Comparison of ENCODE assay signal across 8 cellular contexts in the genomic region with DNA sequence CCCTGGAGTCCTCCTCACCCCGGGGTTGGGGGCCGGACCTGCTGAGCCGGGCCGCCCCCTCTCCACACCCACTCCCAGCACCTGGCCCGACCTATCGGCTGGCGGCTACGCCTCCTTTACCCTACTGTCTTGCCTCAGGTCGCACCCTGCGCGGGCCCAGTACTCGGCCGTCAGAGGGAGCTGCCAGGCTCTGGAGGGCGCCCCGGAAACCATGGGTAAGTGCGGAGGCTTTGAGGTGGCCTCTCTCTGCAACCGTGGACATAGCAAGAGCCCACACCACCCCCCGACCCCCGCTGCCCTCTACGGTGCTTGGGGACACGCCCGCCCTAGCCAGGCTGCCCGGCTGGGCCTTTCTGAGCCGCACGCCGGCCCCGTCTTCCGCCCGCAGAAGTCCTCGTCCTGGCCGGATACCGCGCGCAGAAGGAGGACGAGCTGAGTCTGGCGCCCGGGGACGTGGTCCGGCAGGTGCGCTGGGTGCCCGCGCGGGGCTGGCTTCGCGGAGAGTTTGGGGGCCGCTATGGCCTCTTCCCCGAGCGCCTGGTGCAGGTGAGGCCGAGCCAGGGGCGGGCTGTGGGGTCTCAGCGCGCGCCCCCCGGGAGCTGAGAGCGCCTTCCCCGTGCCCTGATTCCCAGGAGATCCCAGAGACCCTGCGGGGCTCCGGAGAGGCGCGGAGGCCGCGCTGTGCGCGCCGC. TPM values are rescaled to one million over a fixed set of nuclear protein-coding genes. Genes with fewer than 3 reads are reported as not detected.
A peak's percentile ranks its signal among the peaks of the same experiment; 100 is the strongest.
DNase-seq lines count a peak whose midpoint lies in the region; ATAC-seq and TF ChIP-seq lines count a peak whose summit lies in the region.

A gene (plus strand): TSS at position 159 of the 692 bp plus-strand sequence. CDS start 53 bp downstream, at position 212.

- H3K79me2 ChIP-seq in MM.1S (ENCODE audit: low read length): no peaks in the 10 kb centered on the region

- peak within 1 kb of the TSS; percentile 95 for H3K27ac Mint-ChIP-seq in activated CD4-positive, alpha-beta T cell treated with anti-CD3 and anti-CD28 coated beads, Interleukin-2, amount 10 ng/mL, durations not matched to agents 24 days and 14 days
- H3K27ac Mint-ChIP-seq in endodermal cell (peak within 1 kb of the TSS; percentile 87), naive B cell (peak within 1 kb of the TSS; percentile 29 to 97 (median 90))

- H3K36me3 ChIP-seq in HAP-1 (replicated peaks): peaks cover 27% of the 10 kb centered on the region
- H3K36me3 ChIP-seq in MM.1S (replicated peaks; ENCODE audit: insufficient read depth, low read length): peaks cover 7% of the 10 kb centered on the region; the same call in 1 of the 2 replicates
- peaks cover 39% of the 10 kb centered on the region for H3K36me3 ChIP-seq in endodermal cell (ENCODE audit: control insufficient read depth, insufficient read depth, low read length)

- no peaks in the 10 kb centered on the region for H3K9me3 ChIP-seq in HAP-1
- no peaks in the 10 kb centered on the region for H3K9me3 ChIP-seq in MM.1S (replicated peaks; ENCODE audit: insufficient read depth, low read length)
- no peaks in the 10 kb centered on the region for H3K9me3 ChIP-seq in endodermal cell (ENCODE audit: control insufficient read depth, low read length)

- H2AFZ ChIP-seq in MM.1S (ENCODE audit: low read length): peak within 1 kb of the TSS; percentile 77

- no peaks in the 10 kb centered on the region for H3K27me3 Mint-ChIP-seq in activated CD4-positive, alpha-beta T cell treated with anti-CD3 and anti-CD28 coated beads, Interleukin-2, amount 10 ng/mL, durations not matched to agents 24 days and 14 days
- peaks cover 2% of the 10 kb centered on the region for H3K27me3 Mint-ChIP-seq in endodermal cell (ENCODE audit: insufficient read depth)
- no peaks in the 10 kb centered on the region for H3K27me3 Mint-ChIP-seq in naive B cell

- H3K9ac ChIP-seq in MM.1S (ENCODE audit: low read length) (peak within 1 kb of the TSS; percentile 55; the same call in 1 of the 2 replicates), endodermal cell (ENCODE audit: extremely low read depth, low read length, poor library complexity, severe bottlenecking) (peak within 1 kb of the TSS; percentile 41)

- in situ Hi-C loops in HAP-1 (cut with MboI; ENCODE audit: low sequenced_read_pairs): no loop called here

- intact Hi-C loops in activated CD4-positive, alpha-beta T cell treated with anti-CD3 and anti-CD28 coated beads, Interleukin-2, amount 10 ng/mL, durations not matched to agents 24 days and 14 days (cut with micrococcal nuclease): loop anchor here (5.0 kb wide), 4 partner anchors 61 to 116 kb away; a partner anchor contains a TSS

- peaks cover 45% of the 10 kb centered on the region for H3K36me3 Mint-ChIP-seq in activated CD4-positive, alpha-beta T cell treated with anti-CD3 and anti-CD28 coated beads, Interleukin-2, amount 10 ng/mL, durations not matched to agents 24 days and 14 days (ENCODE audit: low read depth)
- H3K36me3 Mint-ChIP-seq in endodermal cell (ENCODE audit: low read depth) (peaks cover 50% of the 10 kb centered on the region), naive B cell (peaks cover 4 to 11% of the 10 kb centered on the region in 2 donors)

- H3F3A ChIP-seq in MM.1S (ENCODE audit: insufficient read depth, low read length): no peaks in the 10 kb centered on the region; the same call in 1 of the 2 replicates

- peaks cover 43% of the 10 kb centered on the region for H3K4me1 Mint-ChIP-seq in activated CD4-positive, alpha-beta T cell treated with anti-CD3 and anti-CD28 coated beads, Interleukin-2, amount 10 ng/mL, durations not matched to agents 24 days and 14 days
- H3K4me1 Mint-ChIP-seq in endodermal cell (peaks cover 16% of the 10 kb centered on the region), naive B cell (peaks cover 20 to 38% (median 31%) of the 10 kb centered on the region in 3 donors)

- peaks cover 10% of the 10 kb centered on the region; the same call in 1 of the 2 replicates for H3K4me1 ChIP-seq in HAP-1
- no peaks in the 10 kb centered on the region for H3K4me1 ChIP-seq in MM.1S (ENCODE audit: low read length)
- peaks cover 19% of the 10 kb centered on the region for H3K4me1 ChIP-seq in endodermal cell (ENCODE audit: control insufficient read depth, insufficient read depth, low read length)

- peak in 1 of 2 experiments; percentile 46 for DNase-seq in HAP-1 (ENCODE audit: low spot score in 2 of 2)
- peak; percentile 42 for DNase-seq in MM.1S
- DNase-seq in activated CD4-positive, alpha-beta T cell treated with anti-CD3 and anti-CD28 coated beads, Interleukin-2, amount 10 ng/mL, durations not matched to agents 24 days and 14 days: peak; percentile 84
- peak; percentile 93 for DNase-seq in endodermal cell
- peak; percentile 39 for DNase-seq in naive B cell
- no peak for DNase-seq in NCI-H524 (lab: John Stamatoyannopoulos, UW)
- no peak for DNase-seq in HCEC 1CT

- peak within 1 kb of the TSS; percentile 51 for H3K4me3 ChIP-seq in HAP-1
- H3K4me3 ChIP-seq in MM.1S (ENCODE audit: low read length): peak within 1 kb of the TSS; percentile 61
- peak within 1 kb of the TSS; percentile 89 for H3K4me3 ChIP-seq in endodermal cell (ENCODE audit: low read length)

- H3K4me2 ChIP-seq in MM.1S (ENCODE audit: low read depth, low read length): peak within 1 kb of the TSS; percentile 80

- peak within 1 kb of the TSS; percentile 93 for H3K4me3 Mint-ChIP-seq in activated CD4-positive, alpha-beta T cell treated with anti-CD3 and anti-CD28 coated beads, Interleukin-2, amount 10 ng/mL, durations not matched to agents 24 days and 14 days
- H3K4me3 Mint-ChIP-seq in endodermal cell (peak within 1 kb of the TSS; percentile 71), naive B cell (peak within 1 kb of the TSS; percentile 85 to 98 (median 96))

- ATAC-seq in naive B cell (ENCODE audit: low read depth in 2 of 2): peak; percentile 32 to 44

- TF ChIP-seq CTCF in GM12874 (IDR thresholded peaks at IDR 0.05; ENCODE audit: insufficient read depth, low read depth, low read length): 0 out of 2 replicates have a peak, but pooled peaks have one; percentile 14
- TF ChIP-seq CTCF in MM.1S (IDR thresholded peaks at IDR 0.05; ENCODE audit: low read length): no peak
- TF ChIP-seq CTCF in endodermal cell (conservative IDR thresholded peaks at IDR 0.05): peak; percentile 42

- H3K27ac ChIP-seq in MM.1S (ENCODE audit: low read length) (peak within 1 kb of the TSS; percentile 13; the same call in 1 of the 2 replicates), endodermal cell (ENCODE audit: low read depth, low read length) (no peak within 1 kb of the TSS)

- no peaks in the 10 kb centered on the region for H3K9me3 Mint-ChIP-seq in activated CD4-positive, alpha-beta T cell treated with anti-CD3 and anti-CD28 coated beads, Interleukin-2, amount 10 ng/mL, durations not matched to agents 24 days and 14 days
- H3K9me3 Mint-ChIP-seq in endodermal cell (no peaks in the 10 kb centered on the region), naive B cell (no peaks in the 10 kb centered on the region)

- no peaks in the 10 kb centered on the region for H4K20me1 ChIP-seq in MM.1S (ENCODE audit: insufficient read depth, low read length)

- no peaks in the 10 kb centered on the region for H3K9me2 ChIP-seq in MM.1S (replicated peaks; ENCODE audit: insufficient read depth, low read length)

- WGBS in endodermal cell (ENCODE audit: insufficient coverage in 1 of 2, insufficient read length in 1 of 2), 2 experiments: 0 to 2% methylated on average over 14 to 65 of the region's 65 CpGs

- H3K27me3 ChIP-seq in HAP-1 (ENCODE audit: low read depth): no peaks in the 10 kb centered on the region
- H3K27me3 ChIP-seq in MM.1S (replicated peaks; ENCODE audit: insufficient read depth, low read length): no peaks in the 10 kb centered on the region
- no peaks in the 10 kb centered on the region for H3K27me3 ChIP-seq in endodermal cell (ENCODE audit: control insufficient read depth, insufficient read depth, low read length, poor library complexity, severe bottlenecking)

RNA-seq across cellular contexts. Expression of the gene that starts here (rescaled TPM):
- total RNA-seq in activated CD4-positive, alpha-beta T cell treated with anti-CD3 and anti-CD28 coated beads, Interleukin-2, amount 10 ng/mL, durations not matched to agents 24 days and 14 days: 17.0 and 19.4 TPM in 2 replicates
- total RNA-seq in endodermal cell: 10 to 100 TPM; 14.7 to 15.5 TPM
- polyA plus RNA-seq in endodermal cell (2013, experiment 1 of 2): 11.3 TPM
- 12.9 TPM for polyA plus RNA-seq in endodermal cell (2013, experiment 2 of 2)
- polyA plus RNA-seq in naive B cell (ENCODE audit: low read depth in 6 of 6): under 1 TPM in 4 of 6 donors, not detected in 2; 0.23 to 0.51 (median 0.36) TPM

Comparison
In these comparisons a context has a peak if more than half of its experiments do, and no peak if none do; other contexts are left out.
1. Peak in DNase-seq and ATAC-seq in naive B cell; RNA of the gene not detected or under 1 TPM.
2. DNase-seq: peak in MM.1S (single experiment), activated CD4-positive, alpha-beta T cell treated with anti-CD3 and anti-CD28 coated beads, Interleukin-2, amount 10 ng/mL, durations not matched to agents 24 days and 14 days (single experiment) and endodermal cell (single experiment); none in NCI-H524 (0 of 2) and HCEC 1CT (single experiment).
3. Peak in every context shown above with its lines, with median percentiles within 50 percentile points of each other: H3K4me3 ChIP-seq, H3K27ac Mint-ChIP-seq and H3K4me3 Mint-ChIP-seq.